ENCODE assay signal across 15 cellular contexts in the genomic region with DNA sequence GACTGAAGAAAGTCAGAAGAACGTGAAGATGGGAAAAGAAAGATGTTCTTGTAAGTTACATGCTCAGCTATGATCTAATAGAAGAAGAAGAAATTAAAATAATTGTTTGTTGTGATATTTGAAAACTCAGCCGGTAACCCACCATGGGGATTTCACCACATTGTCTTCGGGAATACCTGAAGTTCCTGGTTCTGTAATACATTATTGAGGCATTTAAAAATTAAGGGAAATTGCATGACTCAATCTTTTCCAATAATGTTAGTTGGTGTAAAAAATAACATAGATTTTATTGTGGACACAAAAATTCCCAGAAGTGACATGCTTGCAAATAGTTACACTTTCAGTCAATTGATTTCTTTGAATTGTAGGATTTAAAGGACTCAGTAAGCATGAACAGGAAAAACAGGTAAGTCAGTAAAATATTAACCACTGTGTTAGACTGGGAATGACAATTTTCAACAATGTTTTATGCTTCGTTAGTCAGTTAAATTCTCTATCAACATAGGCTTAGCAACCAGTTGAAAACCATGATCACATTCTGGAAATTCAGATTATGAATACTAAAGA.
"Had no signal": no experiment of that assay in that cellular context is flagged by ENCODE, and none has a peak within 500 bp of the region (broad histone marks: within the 10 kb centered on the region; RNA-seq: fewer than 3 reads in every experiment).

No MANE protein-coding gene starts in this region.

- H3K9me3 ChIP-seq: esophagus squamous epithelium, spleen, suprapubic skin had no signal

- H3K27me3 Mint-ChIP-seq: activated CD4-positive, alpha-beta memory T cell treated with anti-CD3 and anti-CD28 coated beads for 36 hours; activated CD4-positive, alpha-beta T cell treated with anti-CD3 and anti-CD28 coated beads for 36 hours; activated naive CD4-positive, alpha-beta T cell treated with anti-CD3 and anti-CD28 coated beads, Interleukin-2, amount 50 U/mL, for 24 hours; natural killer cell treated with Interleukin-12 subunit alpha and Interleukin-12 subunit beta and Interleukin-15 and Interleukin-18, amount 100 ng/mL, for 72 hours; stimulated activated naive CD8-positive, alpha-beta T cell treated with anti-CD3 and anti-CD28 coated beads, Interleukin-15, Interleukin-2, amounts not matched to agents 100 ng/mL and 50 ng/mL, for 24 hours had no signal

- ATAC-seq: activated CD4-positive, alpha-beta T cell treated with anti-CD3 and anti-CD28 coated beads for 36 hours; activated T-cell treated with anti-CD3 and anti-CD28 coated beads, Interleukin-2, amount 50 U/mL, for 4 hours; left colon; natural killer cell treated with Interleukin-12 subunit alpha and Interleukin-12 subunit beta and Interleukin-15 and Interleukin-18, amount 100 ng/mL, for 72 hours; right cardiac atrium had no signal

- H3K36me3 Mint-ChIP-seq: activated CD4-positive, alpha-beta memory T cell treated with anti-CD3 and anti-CD28 coated beads for 36 hours; activated naive CD4-positive, alpha-beta T cell treated with anti-CD3 and anti-CD28 coated beads, Interleukin-2, amount 50 U/mL, for 24 hours; natural killer cell treated with Interleukin-12 subunit alpha and Interleukin-12 subunit beta and Interleukin-15 and Interleukin-18, amount 100 ng/mL, for 72 hours had no signal

- H3K4me1 Mint-ChIP-seq: activated CD4-positive, alpha-beta T cell treated with anti-CD3 and anti-CD28 coated beads for 36 hours; activated naive CD4-positive, alpha-beta T cell treated with anti-CD3 and anti-CD28 coated beads, Interleukin-2, amount 50 U/mL, for 24 hours had no signal

- DNase-seq: activated CD4-positive, alpha-beta memory T cell treated with anti-CD3 and anti-CD28 coated beads for 36 hours; activated CD4-positive, alpha-beta T cell treated with anti-CD3 and anti-CD28 coated beads for 36 hours; activated effector memory CD4-positive, alpha-beta T cell treated with Interleukin-2 at 50 U/mL for 16 hours; activated T-cell treated with anti-CD3 and anti-CD28 coated beads, Interleukin-2, amount 50 U/mL, for 4 hours; esophagus squamous epithelium; hypothalamus; left colon; nucleus accumbens; right cardiac atrium; spleen; trophoblast cell had no signal

- H3K4me1 ChIP-seq: spleen, suprapubic skin had no signal

- H3K27me3 ChIP-seq: esophagus squamous epithelium, spleen, suprapubic skin had no signal

- H3K9me3 Mint-ChIP-seq: activated CD4-positive, alpha-beta memory T cell treated with anti-CD3 and anti-CD28 coated beads for 36 hours; activated naive CD4-positive, alpha-beta T cell treated with anti-CD3 and anti-CD28 coated beads, Interleukin-2, amount 50 U/mL, for 24 hours; activated T-cell treated with anti-CD3 and anti-CD28 coated beads, Interleukin-2, amount 50 U/mL, for 4 hours; stimulated activated naive CD8-positive, alpha-beta T cell treated with anti-CD3 and anti-CD28 coated beads, Interleukin-15, Interleukin-2, amounts not matched to agents 100 ng/mL and 50 ng/mL, for 24 hours had no signal

- H3K36me3 ChIP-seq: esophagus squamous epithelium, spleen, suprapubic skin had no signal

- H3K27ac Mint-ChIP-seq: activated CD4-positive, alpha-beta memory T cell treated with anti-CD3 and anti-CD28 coated beads for 36 hours; activated CD4-positive, alpha-beta T cell treated with anti-CD3 and anti-CD28 coated beads for 36 hours; activated naive CD4-positive, alpha-beta T cell treated with anti-CD3 and anti-CD28 coated beads, Interleukin-2, amount 50 U/mL, for 24 hours; natural killer cell treated with Interleukin-12 subunit alpha and Interleukin-12 subunit beta and Interleukin-15 and Interleukin-18, amount 100 ng/mL, for 72 hours; stimulated activated naive CD8-positive, alpha-beta T cell treated with anti-CD3 and anti-CD28 coated beads, Interleukin-15, Interleukin-2, amounts not matched to agents 100 ng/mL and 50 ng/mL, for 24 hours had no signal

- H3K4me3 ChIP-seq: esophagus squamous epithelium, spleen, suprapubic skin had no signal

- H3K4me3 Mint-ChIP-seq: activated CD4-positive, alpha-beta memory T cell treated with anti-CD3 and anti-CD28 coated beads for 36 hours; activated CD4-positive, alpha-beta T cell treated with anti-CD3 and anti-CD28 coated beads for 36 hours; activated naive CD4-positive, alpha-beta T cell treated with anti-CD3 and anti-CD28 coated beads, Interleukin-2, amount 50 U/mL, for 24 hours; activated T-cell treated with anti-CD3 and anti-CD28 coated beads, Interleukin-2, amount 50 U/mL, for 4 hours; natural killer cell treated with Interleukin-12 subunit alpha and Interleukin-12 subunit beta and Interleukin-15 and Interleukin-18, amount 100 ng/mL, for 72 hours; stimulated activated naive CD8-positive, alpha-beta T cell treated with anti-CD3 and anti-CD28 coated beads, Interleukin-15, Interleukin-2, amounts not matched to agents 100 ng/mL and 50 ng/mL, for 24 hours had no signal
